ENCODE assay signal across 10 cellular contexts in genomic region chr2:45675130-45675812, GRCh38. TPM values are rescaled to one million over a fixed set of nuclear protein-coding genes. Genes with fewer than 3 reads are reported as not detected.
DNase-seq lines count a peak whose midpoint lies in the region; ATAC-seq, FAIRE-seq and TF ChIP-seq lines count a peak whose summit lies in the region.
"Had no signal": no experiment of that assay in that cellular context is flagged by ENCODE, and none has a peak within 500 bp of the region (broad histone marks: within the 10 kb centered on the region; RNA-seq: fewer than 3 reads in every experiment).

No MANE protein-coding gene starts in this region.

- peak; percentile 41 for FAIRE-seq in GM12878 (lab: Jason Lieb, UNC)
- no peak for FAIRE-seq in kidney (lab: Jason Lieb, UNC)

- intact Hi-C loops in GM12878 (cut with micrococcal nuclease; ENCODE audit: unreplicated experiment) (no loop called here), kidney (cut with DNase I) (no loop called here), stomach (cut with DNase I; ENCODE audit: low total_unique reads) (no loop called here)

- H3K4me1 Mint-ChIP-seq in activated naive CD8-positive, alpha-beta T cell treated with anti-CD3 and anti-CD28 coated beads for 36 hours = peaks cover 2% of the 10 kb centered on the region

- TSS peak; percentile 9 for BruUV-seq in GM12878 (replicated peaks; lab: Mats Ljungman, UMichigan)

- ATAC-seq in GM12878 = no peak; the same call in 2 of the 3 replicates
- ATAC-seq: activated CD8-positive, alpha-beta T cell treated with anti-CD3 and anti-CD28 coated beads for 36 hours had no signal

- TF ChIP-seq POLR2A in GM12878 (IDR thresholded peaks at IDR 0.05; ENCODE audit: low read depth, low read length) (no peak), stomach (IDR thresholded peaks at IDR 0.05) (no peak)

- in situ Hi-C loops in GM12878 (cut with MboI) = no loop called here
- in situ Hi-C loops in G401 (cut with HindIII; ENCODE audit: low sequenced_read_pairs) = no loop called here

- H3K27ac Mint-ChIP-seq in activated naive CD8-positive, alpha-beta T cell treated with anti-CD3 and anti-CD28 coated beads for 36 hours = no peak overlapping the region
- H3K27ac Mint-ChIP-seq: activated CD8-positive, alpha-beta T cell treated with anti-CD3 and anti-CD28 coated beads for 36 hours had no signal

- WGBS in GM12878 (ENCODE audit: insufficient coverage, insufficient replicate concordance, low lambda C conversion rate, missing lambda C conversion rate) = 44% methylated on average over 8 of the region's 8 CpGs
- 24 to 41% (median 30%) methylated on average over 8 of the region's 8 CpGs for WGBS in stomach, 5 donors

- H3K27ac ChIP-seq in GM12878 (ENCODE audit: control insufficient read depth, insufficient read depth) = no peak overlapping the region
- H3K27ac ChIP-seq in kidney (ENCODE audit: low read depth in 2 of 2, low read length in 2 of 2) = peak overlapping the region; percentile 89 to 93
- H3K27ac ChIP-seq in stomach = peak overlapping the region; percentile 72 to 86 (median 78)
- no peak overlapping the region for H3K27ac ChIP-seq in coronary artery

- no peak overlapping the region for H3K4me3 Mint-ChIP-seq in activated naive CD8-positive, alpha-beta T cell treated with anti-CD3 and anti-CD28 coated beads for 36 hours
- H3K4me3 Mint-ChIP-seq: activated CD8-positive, alpha-beta T cell treated with anti-CD3 and anti-CD28 coated beads for 36 hours had no signal

- no peak for TF ChIP-seq RAD21 in GM12878 (IDR thresholded peaks at IDR 0.05; ENCODE audit: insufficient read depth, low read depth, low read length)

- H3K79me2 ChIP-seq in GM12878 (ENCODE audit: control insufficient read depth, insufficient read depth, low read length) = peaks cover 5% of the 10 kb centered on the region

- no peak overlapping the region for H3K4me2 ChIP-seq in GM12878 (ENCODE audit: control insufficient read depth, insufficient read depth)

- H3K36me3 ChIP-seq in GM12878 (ENCODE audit: control insufficient read depth in 2 of 2, insufficient read depth in 2 of 2, low read length in 1 of 2) (no peaks in the 10 kb centered on the region), kidney (ENCODE audit: control insufficient read depth in 1 of 2, insufficient read depth in 2 of 2, low read length in 2 of 2) (no peaks in the 10 kb centered on the region), stomach (no peaks in the 10 kb centered on the region)

- H3K9ac ChIP-seq in GM12878 (ENCODE audit: control insufficient read depth, insufficient read depth, low read length) (no peak overlapping the region), kidney (ENCODE audit: low read length in 2 of 2) (peak overlapping the region in 1 of 2 donors; percentile 14)

- no peaks in the 10 kb centered on the region for H4K20me1 ChIP-seq in GM12878 (ENCODE audit: control insufficient read depth, insufficient read depth)

- H3K4me1 ChIP-seq in GM12878 (ENCODE audit: control insufficient read depth, insufficient read depth, low read length) = no peaks in the 10 kb centered on the region
- peaks cover 17 to 26% of the 10 kb centered on the region in 2 donors for H3K4me1 ChIP-seq in kidney (ENCODE audit: control insufficient read depth in 1 of 2, insufficient read depth in 1 of 2, low read depth in 1 of 2, low read length in 2 of 2)
- peaks cover 29 to 54% (median 39%) of the 10 kb centered on the region in 4 donors for H3K4me1 ChIP-seq in stomach

- DNase-seq in LoVo (ENCODE audit: low spot score) (peak; percentile 77), GM12878 (ENCODE audit: low read depth, low spot score) (no peak), kidney (peak; percentile 80), stomach (peak; percentile 78), coronary artery (ENCODE audit: low spot score) (no peak), G401 (ENCODE audit: low spot score) (no peak), SKM-1 (lab: John Stamatoyannopoulos, UW; ENCODE audit: unreplicated experiment) (no peak)
- no peak for DNase-seq in activated naive CD8-positive, alpha-beta T cell treated with anti-CD3 and anti-CD28 coated beads for 36 hours
- DNase-seq: activated CD8-positive, alpha-beta T cell treated with anti-CD3 and anti-CD28 coated beads for 36 hours; cerebellar nuclear complex had no signal

- POLR2A ChIA-PET in GM12878 (lab: Charles Lee) = interaction anchor here (0.7 to 0.8 kb wide), 2 partner anchors 11 to 1628 kb away, joined by 3 to 5 read pairs; no protein-coding TSS in a partner anchor

- TF ChIP-seq CTCF in GM12878 (IDR thresholded peaks at IDR 0.05 in 2 of 3, conservative IDR thresholded peaks at IDR 0.05 in 1 of 3; ENCODE audit: control insufficient read depth in 2 of 3, extremely low read depth in 1 of 3, insufficient read depth in 1 of 3, low read depth in 3 of 3, low read length in 3 of 3) (no peak), kidney (IDR thresholded peaks at IDR 0.05; ENCODE audit: borderline replicate concordance, extremely low read depth, insufficient read depth) (no peak), stomach (IDR thresholded peaks at IDR 0.05) (no peak), coronary artery (IDR thresholded peaks at IDR 0.05) (no peak)

- CTCF ChIA-PET in GM12878 (lab: Yijun Ruan, JAX) = interaction anchor here (1.2 kb wide), 1 partner anchor 13 kb away, joined by 3 read pairs; no protein-coding TSS in a partner anchor

- TF ChIP-seq EP300 in GM12878 (IDR thresholded peaks at IDR 0.05; ENCODE audit: borderline replicate concordance in 1 of 2, control insufficient read depth in 1 of 2, low read depth in 2 of 2, low read length in 2 of 2) (no peak), stomach (IDR thresholded peaks at IDR 0.05) (no peak)

- no peaks in the 10 kb centered on the region for H3K9me3 ChIP-seq in GM12878 (replicated peaks; ENCODE audit: control insufficient read depth, insufficient read depth, low read length)
- no peaks in the 10 kb centered on the region for H3K9me3 ChIP-seq in kidney (ENCODE audit: control insufficient read depth in 1 of 2, low read length in 2 of 2)
- H3K9me3 ChIP-seq in stomach = no peaks in the 10 kb centered on the region

- SMC1A ChIA-PET in GM12878 (lab: Charles Lee; ENCODE audit: uncharacterized antibody, unreplicated experiment) = interaction anchor here (0.8 to 1.9 kb wide), 5 partner anchors 10 to 28 kb away, joined by 3 to 5 read pairs (median 4); no protein-coding TSS in a partner anchor

- no peaks in the 10 kb centered on the region for H3K27me3 Mint-ChIP-seq in activated naive CD8-positive, alpha-beta T cell treated with anti-CD3 and anti-CD28 coated beads for 36 hours
- H3K27me3 Mint-ChIP-seq: activated CD8-positive, alpha-beta T cell treated with anti-CD3 and anti-CD28 coated beads for 36 hours had no signal

- RAD21 ChIA-PET in GM12878 (lab: Charles Lee; ENCODE audit: unreplicated experiment) = no interaction called here

- H3K4me3 ChIP-seq in GM12878 (no peak overlapping the region), kidney (ENCODE audit: low read length in 2 of 2) (no peak overlapping the region), stomach (no peak overlapping the region), coronary artery (no peak overlapping the region)

- no peaks in the 10 kb centered on the region for H3K9me3 Mint-ChIP-seq in activated naive CD8-positive, alpha-beta T cell treated with anti-CD3 and anti-CD28 coated beads for 36 hours
- H3K9me3 Mint-ChIP-seq: activated CD8-positive, alpha-beta T cell treated with anti-CD3 and anti-CD28 coated beads for 36 hours had no signal

- H2AFZ ChIP-seq in GM12878 (ENCODE audit: control insufficient read depth, low read depth, low read length) = no peak overlapping the region

- H3K27me3 ChIP-seq in GM12878 (replicated peaks in 1 of 2; ENCODE audit: control insufficient read depth in 2 of 2, insufficient read depth in 2 of 2, low read length in 1 of 2) (no peaks in the 10 kb centered on the region), stomach (no peaks in the 10 kb centered on the region)

- H3K36me3 Mint-ChIP-seq in activated naive CD8-positive, alpha-beta T cell treated with anti-CD3 and anti-CD28 coated beads for 36 hours = peaks cover 3% of the 10 kb centered on the region

TF ChIP-seq in GM12878, 131 proteins besides CTCF, POLR2A, EP300 and RAD21 (continues in another document):
- TF ChIP-seq SMAD5 (IDR thresholded peaks at IDR 0.05; ENCODE audit: low read depth) (no peak), RELA (IDR thresholded peaks at IDR 0.05; ENCODE audit: borderline replicate concordance, partially characterized antibody) (no peak), STAT3 (IDR thresholded peaks at IDR 0.05; ENCODE audit: low read depth, low read length) (no peak), ZNF207 (IDR thresholded peaks at IDR 0.05; ENCODE audit: borderline replicate concordance) (no peak), JUND (IDR thresholded peaks at IDR 0.05; ENCODE audit: low read depth, low read length) (no peak)

RNA-seq across cellular contexts. Expression of gene PRKCE, which starts 23.8 kb away (rescaled TPM):
- total RNA-seq in GM12878 (2013; cell fraction: nucleolus; rRNA removed) = 80.0 and 82.5 TPM in 2 replicates
- total RNA-seq in GM12878 (2014; rRNA removed) = 15.4 and 15.6 TPM in 2 replicates
- 12.7 and 13.5 TPM in 2 replicates for total RNA-seq in GM12878 (2014; rRNA removed; fragmentation: Illumina TruSeq; extraction: Trizol)
- 28.2 and 30.8 TPM in 2 replicates for total RNA-seq in GM12878 (2021)
- 4.6 TPM for polyA plus RNA-seq in GM12878 (2011; ENCODE audit: low read depth)
- 6.4 and 6.7 TPM in 2 replicates for polyA plus RNA-seq in GM12878 (2011; rRNA removed)
- 5.0 and 5.4 TPM in 2 replicates for polyA plus RNA-seq in GM12878 (2011; cell fraction: cytosol; rRNA removed)
- 12.7 and 14.2 TPM in 2 replicates for polyA plus RNA-seq in GM12878 (2011; cell fraction: nucleus; rRNA removed)
- 6.2 and 7.3 TPM in 2 replicates for polyA plus RNA-seq in GM12878 (2012)
- polyA plus RNA-seq in GM12878 (2014; fragmentation: Illumina TruSeq; extraction: Trizol) = 8.3 and 11.2 TPM in 2 replicates
- 1 to 10 TPM; 2.6 to 3.0 TPM for polyA plus RNA-seq in GM12878 (2014; fragmentation: Nextera tagmentation; extraction: Ambion mirVana)
- polyA plus RNA-seq in GM12878 (2014; rRNA removed) = 10.9 TPM in 2 replicates
- 10 to 100 TPM; 11.7 to 20.5 TPM for polyA plus RNA-seq in GM12878 (2016; fragmentation: Nextera tagmentation; extraction: Ambion mirVana)
- 25.6 and 28.1 TPM in 2 replicates for polyA minus RNA-seq in GM12878 (2011; rRNA and poly(A)+ RNA removed)
- 8.9 and 12.7 TPM in 2 replicates for polyA minus RNA-seq in GM12878 (2011; cell fraction: cytosol; rRNA and poly(A)+ RNA removed)
- 49.2 and 86.5 TPM in 2 replicates for polyA minus RNA-seq in GM12878 (2011; cell fraction: nucleus; rRNA and poly(A)+ RNA removed)
- 27.3 TPM for total RNA-seq in kidney
- 11.1 TPM for polyA plus RNA-seq in kidney (ENCODE audit: insufficient read depth, low read depth, low replicate concordance)
- 10 to 100 TPM in 4 of 5 donors, 1 to 10 TPM in 1; 9.8 to 92.0 (median 25.2) TPM for total RNA-seq in stomach
- 1 to 10 TPM; 2.0 to 2.9 (median 2.1) TPM for polyA plus RNA-seq in stomach
- total RNA-seq in G401 (2014; rRNA removed; shearing (Covaris generic)) = 3.9 TPM in 2 replicates
- total RNA-seq in activated naive CD8-positive, alpha-beta T cell treated with anti-CD3 and anti-CD28 coated beads for 36 hours = 1 to 10 TPM; 6.1 to 8.0 TPM

Comparison
In these comparisons a context has a peak if more than half of its experiments do, and no peak if none do; other contexts are left out.
1. DNase-seq: peak in LoVo (single experiment), kidney (single experiment) and stomach (single experiment); none in GM12878 (single experiment), coronary artery (single experiment), G401 (single experiment), activated naive CD8-positive, alpha-beta T cell treated with anti-CD3 and anti-CD28 coated beads for 36 hours (single experiment) and SKM-1 (single experiment).
2. H3K27ac ChIP-seq: peak in kidney (2 of 2) and stomach (5 of 5); none in GM12878 (single experiment) and coronary artery (0 of 2).